2 cellular contexts compared by ENCODE assay signal in genomic region chr10:43318978-43319965, GRCh38.
A peak's percentile ranks its signal among the peaks of the same experiment; 100 is the strongest.
TF ChIP-seq lines count a peak whose summit lies in the region.

No MANE protein-coding gene starts in this region.

TF ChIP-seq in IMR-90, 13 proteins besides CTCF, POLR2A, EP300 and RAD21:
- TF ChIP-seq CHD1 (IDR thresholded peaks at IDR 0.05; ENCODE audit: low read depth, low read length) (no peak), FOS (IDR thresholded peaks at IDR 0.05; ENCODE audit: low read depth, low read length) (no peak), USF2 (IDR thresholded peaks at IDR 0.05; ENCODE audit: low read depth, low read length) (no peak), MAZ (IDR thresholded peaks at IDR 0.05; ENCODE audit: borderline replicate concordance, low read depth, low read length) (no peak), RFX5 (IDR thresholded peaks at IDR 0.05; ENCODE audit: low read depth, low read length) (no peak), MAFK (IDR thresholded peaks at IDR 0.05; ENCODE audit: low read depth, low read length) (no peak), SMC3 (IDR thresholded peaks at IDR 0.05; ENCODE audit: low read depth, low read length) (no peak), RCOR1 (IDR thresholded peaks at IDR 0.05; ENCODE audit: insufficient replicate concordance, low read length) (no peak), BHLHE40 (IDR thresholded peaks at IDR 0.05; ENCODE audit: low read depth, low read length) (no peak), MXI1 (IDR thresholded peaks at IDR 0.05; ENCODE audit: borderline replicate concordance, low read depth, low read length) (no peak), CEBPB (IDR thresholded peaks at IDR 0.05; ENCODE audit: low read depth, low read length) (no peak), ELK1 (IDR thresholded peaks at IDR 0.05; ENCODE audit: borderline replicate concordance, low read depth, low read length) (no peak), NFE2L2 (IDR thresholded peaks at IDR 0.05; ENCODE audit: low read depth, low read length) (no peak)

TF ChIP-seq in K562, 482 proteins besides CTCF, POLR2A, EP300 and RAD21:
- no peak for TF ChIP-seq PTBP1 (IDR thresholded peaks at IDR 0.05; ENCODE audit: low read depth, low read length)
- TF ChIP-seq ZNF395 (CRISPR knock-in tag; IDR thresholded peaks at IDR 0.05) = no peak
- peak; percentile 39; the same call in 1 of the 2 replicates for TF ChIP-seq L3MBTL2 (IDR thresholded peaks at IDR 0.05)
- TF ChIP-seq MGA (IDR thresholded peaks at IDR 0.05) = peak; percentile 48
- no peak for TF ChIP-seq ZNF431 (CRISPR knock-in tag; IDR thresholded peaks at IDR 0.05)
- no peak for TF ChIP-seq ELK3 (CRISPR knock-in tag; IDR thresholded peaks at IDR 0.05)
- no peak for TF ChIP-seq ASH1L (IDR thresholded peaks at IDR 0.05; ENCODE audit: borderline replicate concordance, low read depth, partially characterized antibody)
